ENCODE assay signal across 11 cellular contexts in genomic region chr14:98103705-98104104, GRCh38.
"Had no signal": no experiment of that assay in that cellular context is flagged by ENCODE, and none has a peak within 500 bp of the region (broad histone marks: within the 10 kb centered on the region; RNA-seq: fewer than 3 reads in every experiment).

No MANE protein-coding gene starts in this region.

- H3K4me3 Mint-ChIP-seq: activated T-cell treated with anti-CD3 and anti-CD28 coated beads, Interleukin-2, amount 50 U/mL, for 4 hours; brain; neural progenitor cell; stimulated activated memory B cell treated with anti-CD40 and anti-IgM and Interleukin-4, amounts not matched to agents 10 μg/mL and 1 μg/mL and 100 μg/mL, for 72 hours; type B pancreatic cell had no signal

- H3K27me3 Mint-ChIP-seq: stimulated activated memory B cell treated with anti-CD40 and anti-IgM and Interleukin-4, amounts not matched to agents 10 μg/mL and 1 μg/mL and 100 μg/mL, for 72 hours had no signal

- H3K4me3 ChIP-seq: neural progenitor cell, suprapubic skin had no signal

- H3K36me3 Mint-ChIP-seq: brain; neural progenitor cell; stimulated activated memory B cell treated with anti-CD40 and anti-IgM and Interleukin-4, amounts not matched to agents 10 μg/mL and 1 μg/mL and 100 μg/mL, for 72 hours; type B pancreatic cell had no signal

- H3K27ac ChIP-seq: neural progenitor cell, parathyroid adenoma, suprapubic skin had no signal

- H3K27ac Mint-ChIP-seq: brain; neural progenitor cell; stimulated activated memory B cell treated with anti-CD40 and anti-IgM and Interleukin-4, amounts not matched to agents 10 μg/mL and 1 μg/mL and 100 μg/mL, for 72 hours; type B pancreatic cell had no signal

- H3K36me3 ChIP-seq: neural progenitor cell, suprapubic skin had no signal

- H3K4me1 ChIP-seq: neural progenitor cell, parathyroid adenoma, suprapubic skin had no signal

- DNase-seq: activated T-cell treated with anti-CD3 and anti-CD28 coated beads, Interleukin-2, amount 50 U/mL, for 4 hours; amygdala; SW 1271; T1000 had no signal

- ATAC-seq: esophagus mucosa; stimulated activated memory B cell treated with anti-CD40 and anti-IgM and Interleukin-4, amounts not matched to agents 10 μg/mL and 1 μg/mL and 100 μg/mL, for 72 hours had no signal

- H3K9me3 ChIP-seq: suprapubic skin had no signal

- H3K27me3 ChIP-seq: neural progenitor cell, suprapubic skin had no signal

- H3K4me1 Mint-ChIP-seq: neural progenitor cell; stimulated activated memory B cell treated with anti-CD40 and anti-IgM and Interleukin-4, amounts not matched to agents 10 μg/mL and 1 μg/mL and 100 μg/mL, for 72 hours had no signal

- H3K9me3 Mint-ChIP-seq: neural progenitor cell had no signal
